8 cellular contexts compared by ENCODE assay signal in the genomic region with DNA sequence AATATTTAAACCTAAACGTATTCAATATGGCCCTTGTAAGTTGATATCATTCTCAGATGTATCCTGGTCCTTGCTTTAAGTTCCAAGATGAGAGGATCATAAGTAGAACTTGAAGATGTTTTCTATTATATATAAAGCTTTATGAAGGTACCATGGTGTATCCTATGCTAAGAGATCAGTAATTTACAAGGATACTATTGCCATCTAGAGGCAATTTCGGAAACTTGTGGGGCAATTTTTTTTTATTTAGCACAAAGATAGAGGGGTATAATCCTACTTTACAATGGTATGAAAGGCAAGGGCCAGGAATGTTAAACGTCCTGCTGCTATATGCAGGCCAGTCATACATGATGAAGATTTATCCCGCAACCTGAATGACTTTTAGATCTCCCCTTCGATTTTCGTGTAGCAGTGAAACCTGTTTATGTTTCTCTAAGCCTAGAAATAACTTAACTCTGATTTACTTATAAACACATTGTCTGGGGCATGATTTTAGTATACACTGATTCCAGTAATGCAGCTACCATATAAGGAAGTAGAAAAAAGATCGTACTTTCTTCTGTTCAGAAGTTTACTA. TPM values are rescaled to one million over a fixed set of nuclear protein-coding genes. Genes with fewer than 3 reads are reported as not detected.
DNase-seq lines count a peak whose midpoint lies in the region; ATAC-seq, FAIRE-seq and TF ChIP-seq lines count a peak whose summit lies in the region.

No MANE protein-coding gene starts in this region.

- in situ Hi-C loops in GM13976 (cut with MboI; ENCODE audit: low sequenced_read_pairs, unreplicated experiment) = loop anchor here (10.0 kb wide), 1 partner anchor 118 kb away; no protein-coding TSS in a partner anchor

- peak; percentile 67 for ATAC-seq in HG02938 (IDR thresholded peaks at IDR 0.05; ENCODE audit: unreplicated experiment)

- no peaks in the 10 kb centered on the region for H3K9me1 ChIP-seq in keratinocyte (ENCODE audit: control insufficient read depth, extremely low read depth, insufficient read depth, low read length)

- H3K4me3 ChIP-seq in keratinocyte (ENCODE audit: control insufficient read depth in 2 of 3, extremely low read depth in 1 of 3, insufficient read depth in 2 of 3, low read depth in 1 of 3, low read length in 3 of 3) = no peak overlapping the region

- dilution Hi-C loops in keratinocyte (cut with MboI; ENCODE audit: extremely low pct_ligation_motif_present, low sequenced_read_pairs) = no loop called here

- no peaks in the 10 kb centered on the region for H3K79me2 ChIP-seq in keratinocyte (ENCODE audit: control insufficient read depth, insufficient read depth, low read length)

- no peak overlapping the region for H3K9ac ChIP-seq in keratinocyte (ENCODE audit: control insufficient read depth, extremely low read depth, insufficient read depth, low read length)

- no peaks in the 10 kb centered on the region for H3K27me3 ChIP-seq in keratinocyte (ENCODE audit: control insufficient read depth, extremely low read depth, insufficient read depth, low read length)

- H3K27ac ChIP-seq in keratinocyte (ENCODE audit: control insufficient read depth, insufficient read depth, low read length) = no peak overlapping the region

- no peaks in the 10 kb centered on the region for H3K36me3 ChIP-seq in keratinocyte (ENCODE audit: control insufficient read depth in 2 of 2, extremely low read depth in 1 of 2, insufficient read depth in 2 of 2, low read length in 2 of 2)

- no peaks in the 10 kb centered on the region for H3K9me3 ChIP-seq in keratinocyte (ENCODE audit: control insufficient read depth, low read depth, low read length)

- H2AFZ ChIP-seq in keratinocyte (ENCODE audit: control insufficient read depth, low read length) = no peak overlapping the region

- no peak overlapping the region for H3K4me2 ChIP-seq in keratinocyte (ENCODE audit: control insufficient read depth, extremely low read depth, insufficient read depth, low read depth, low read length)

- TF ChIP-seq CTCF in GM13976 (IDR thresholded peaks at IDR 0.05; ENCODE audit: borderline replicate concordance, control extremely low read depth, extremely low read depth, insufficient read depth, missing control alignments) (peak; percentile 37), keratinocyte (optimal IDR thresholded peaks at IDR 0.05 in 1 of 3, IDR thresholded peaks at IDR 0.05 in 1 of 3, conservative IDR thresholded peaks at IDR 0.05 in 1 of 3; ENCODE audit: extremely low read depth in 1 of 3, insufficient read depth in 2 of 3, low read length in 3 of 3) (peak in 2 of 3 experiments; percentile 23 to 53)

- H4K20me1 ChIP-seq in keratinocyte (ENCODE audit: control insufficient read depth, extremely low read depth, insufficient read depth, low read length) = no peaks in the 10 kb centered on the region

- no peaks in the 10 kb centered on the region for H3K4me1 ChIP-seq in keratinocyte (ENCODE audit: control insufficient read depth, extremely low read depth, insufficient read depth, low read length)

- DNase-seq in A172 (ENCODE audit: low spot score) (peak; percentile 46), GM13976 (ENCODE audit: low spot score) (peak; percentile 65), NCI-H1694 treated with DMSO at 0.1 percent for 48 hours (lab: John Stamatoyannopoulos, UW) (peak; percentile 55), astrocyte of the hippocampus (ENCODE audit: low read depth, low spot score) (peak; percentile 64), keratinocyte (ENCODE audit: low read depth, low spot score) (no peak), urothelium cell line (ENCODE audit: low spot score) (peak; percentile 16)
- DNase-seq in stimulated activated CD4-positive, alpha-beta T cell treated with anti-CD3 and anti-CD28 coated beads, Interleukin-15, amount 100 ng/mL, for 24 hours = no peak

- FAIRE-seq in keratinocyte (lab: Jason Lieb, UNC) (no peak), urothelium cell line (lab: Jason Lieb, UNC) (no peak)

RNA-seq across cellular contexts. Expression of a gene that starts 2.5 kb away (rescaled TPM):
- total RNA-seq in A172 (2014; rRNA removed; shearing (Covaris generic)) = not detected in 2 replicates
- polyA plus RNA-seq in keratinocyte = 0.06 TPM in 1 of 3 replicates, not detected in the others
- not detected for polyA plus RNA-seq in keratinocyte (2011; ENCODE audit: low read depth)
- not detected in 2 replicates for polyA plus RNA-seq in keratinocyte (2011; cell fraction: cytosol; rRNA removed)
- not detected in 2 replicates for polyA plus RNA-seq in keratinocyte (2011; cell fraction: nucleus; rRNA removed)
- polyA plus RNA-seq in keratinocyte (2012; ENCODE audit: low replicate concordance) = not detected in 2 replicates
- polyA minus RNA-seq in keratinocyte = not detected in 3 replicates
- not detected for polyA minus RNA-seq in keratinocyte (2011; cell fraction: cytosol; rRNA and poly(A)+ RNA removed)
- not detected in 2 replicates for polyA minus RNA-seq in keratinocyte (2011; cell fraction: nucleus; rRNA and poly(A)+ RNA removed)

RNA-seq across cellular contexts. Expression of a gene that starts 49.4 kb away (rescaled TPM):
- 13.1 and 13.2 TPM in 2 replicates for total RNA-seq in A172 (2014; rRNA removed; shearing (Covaris generic))
- 14.3 to 25.4 TPM (median 18.2 TPM) in 3 replicates for polyA plus RNA-seq in keratinocyte
- polyA plus RNA-seq in keratinocyte (2011; ENCODE audit: low read depth) = 39.0 TPM
- 10.9 and 21.8 TPM in 2 replicates for polyA plus RNA-seq in keratinocyte (2011; cell fraction: cytosol; rRNA removed)
- polyA plus RNA-seq in keratinocyte (2011; cell fraction: nucleus; rRNA removed) = 23.4 and 28.9 TPM in 2 replicates
- polyA plus RNA-seq in keratinocyte (2012; ENCODE audit: low replicate concordance) = 23.1 and 31.4 TPM in 2 replicates
- 10.3 to 36.0 TPM (median 33.6 TPM) in 3 replicates for polyA minus RNA-seq in keratinocyte
- polyA minus RNA-seq in keratinocyte (2011; cell fraction: cytosol; rRNA and poly(A)+ RNA removed) = 18.2 TPM
- 32.9 and 52.7 TPM in 2 replicates for polyA minus RNA-seq in keratinocyte (2011; cell fraction: nucleus; rRNA and poly(A)+ RNA removed)

Comparison
In these comparisons a context has a peak if more than half of its experiments do, and no peak if none do; other contexts are left out.
1. DNase-seq: peak in A172 (single experiment), GM13976 (single experiment), NCI-H1694 treated with DMSO at 0.1 percent for 48 hours (single experiment), astrocyte of the hippocampus (single experiment) and urothelium cell line (single experiment); none in keratinocyte (single experiment) and stimulated activated CD4-positive, alpha-beta T cell treated with anti-CD3 and anti-CD28 coated beads, Interleukin-15, amount 100 ng/mL, for 24 hours (single experiment).